1 cellular context compared by ENCODE assay signal in the genomic region with DNA sequence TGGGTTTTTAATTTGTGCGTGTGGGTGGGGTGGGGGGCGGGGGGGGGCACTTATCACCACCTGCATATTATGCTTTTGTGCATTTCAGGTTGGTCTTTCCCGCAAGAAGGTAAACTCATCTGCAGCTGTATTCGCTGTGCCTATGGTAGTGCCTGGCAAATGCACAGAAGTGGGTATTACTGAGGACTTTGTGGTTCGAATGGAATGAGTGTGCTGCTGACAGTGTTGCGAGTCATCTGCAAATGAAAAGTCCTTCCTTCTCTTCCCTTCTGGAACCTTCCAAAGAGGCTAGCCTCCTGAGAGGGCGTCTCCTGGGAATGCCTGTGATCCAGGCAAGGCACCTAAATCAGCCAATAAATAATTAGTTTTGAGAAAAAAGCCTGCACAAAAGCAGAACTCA.
TF ChIP-seq lines count a peak whose summit lies in the region.

No MANE protein-coding gene starts in this region.

TF ChIP-seq in HCT116, 20 proteins besides CTCF, POLR2A, EP300 and RAD21:
- TF ChIP-seq ZBTB33 (IDR thresholded peaks at IDR 0.05; ENCODE audit: extremely low read depth, insufficient replicate concordance, low read length) (no peak), TCF7L2 (IDR thresholded peaks at IDR 0.05; ENCODE audit: borderline replicate concordance, extremely low read depth, insufficient read depth, insufficient read length) (no peak), FOSL1 (IDR thresholded peaks at IDR 0.05; ENCODE audit: low read depth) (peak; percentile 18; the same call in 1 of the 2 replicates)
TF ChIP-seq in HCT116: peak in this region for 1.
